In the genomic region with DNA sequence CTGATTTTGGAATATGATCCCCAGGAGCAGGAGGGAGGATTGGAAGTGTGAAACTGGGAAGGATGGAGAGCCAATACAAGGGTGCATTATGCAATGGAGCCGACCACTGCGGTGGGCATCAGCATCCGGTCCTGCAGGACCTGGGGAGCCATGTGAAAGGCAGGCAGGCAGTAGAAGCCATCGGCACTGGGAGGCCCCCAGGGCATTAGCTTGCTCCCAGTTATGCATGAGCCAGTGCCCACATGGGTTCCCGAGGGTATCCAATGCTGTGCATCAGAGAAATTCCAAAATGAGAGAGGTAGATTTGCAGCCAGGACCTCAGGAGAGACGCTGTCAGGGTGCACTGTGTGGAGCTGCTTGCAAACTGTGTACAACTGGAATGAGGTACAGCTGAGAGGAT, we compare ENCODE assay signal across 29 cellular contexts. TPM values are rescaled to one million over a fixed set of nuclear protein-coding genes. Genes with fewer than 3 reads are reported as not detected.
"Had no signal": no experiment of that assay in that cellular context is flagged by ENCODE, and none has a peak within 500 bp of the region (broad histone marks: within the 10 kb centered on the region; RNA-seq: fewer than 3 reads in every experiment).

No MANE protein-coding gene starts in this region.

- H3K4me3 ChIP-seq: gastroesophageal sphincter, hepatocyte, smooth muscle cell, stomach, thyroid gland had no signal

- H3K36me3 ChIP-seq: brain microvascular endothelial cell, gastroesophageal sphincter, neutrophil, stomach, thyroid gland had no signal

- H3K27ac ChIP-seq: brain microvascular endothelial cell, gastroesophageal sphincter, hepatocyte, neutrophil, stomach, thyroid gland had no signal

- H3K4me2 ChIP-seq: hepatocyte, smooth muscle cell had no signal

- H3K9me3 ChIP-seq: gastroesophageal sphincter, neutrophil, stomach, thyroid gland had no signal

- H2AFZ ChIP-seq: hepatocyte had no signal

- H3K79me2 ChIP-seq: hepatocyte had no signal

- ATAC-seq: gastroesophageal sphincter; left cardiac atrium; left ventricle myocardium superior; stimulated activated naive B cell treated with anti-CD40 and anti-IgM and Interleukin-4, amounts not matched to agents 10 μg/mL and 1 μg/mL and 100 μg/mL, for 72 hours had no signal

- DNase-seq: activated CD4-positive, alpha-beta T cell treated with anti-CD3 and anti-CD28 coated beads for 48 hours; activated CD4-positive, alpha-beta T cell treated with anti-CD3 and anti-CD28 coated beads, Interleukin-2, amount 50 U/mL, for 48 hours; activated CD4-positive, CD25-positive, alpha-beta regulatory T cell; activated CD8-positive, alpha-beta memory T cell treated with anti-CD3 and anti-CD28 coated beads for 24 hours; activated gamma-delta T cell treated with Interleukin-2 at 50 U/mL for 16 hours; activated naive CD4-positive, alpha-beta T cell treated with anti-CD3 and anti-CD28 coated beads, Interleukin-2, amount 50 U/mL, for 16 hours; activated T-cell treated with anti-CD3 and anti-CD28 coated beads, Interleukin-2, amount 50 U/mL, for 1 hour; amniotic stem cell; brain microvascular endothelial cell; left cardiac atrium; left ventricle myocardium superior; naive B cell; nephron progenitor cell; stimulated activated CD4-positive, alpha-beta T cell treated with anti-CD3 and anti-CD28 coated beads, Interleukin-15, amount 100 ng/mL, for 24 hours; stimulated activated CD4-positive, alpha-beta T cell treated with anti-CD3 and anti-CD28 coated beads, Interleukin-2, amount 100 ng/mL, for 24 hours; stimulated activated naive B cell treated with anti-CD40 and anti-IgM and Interleukin-4, amounts not matched to agents 10 μg/mL and 1 μg/mL and 100 μg/mL, for 72 hours; stomach; T-helper 1 cell; thyroid gland had no signal

RNA-seq across cellular contexts. Expression of gene KCP, which starts 8.7 kb away (rescaled TPM):
- total RNA-seq: activated T-helper 1 cell treated with anti-CD3 and anti-CD28 coated beads, Interleukin-12 subunit alpha, Interleukin-12 subunit beta, Interleukin-2, Interleukin-4 antibody, amounts not matched to agents 30 ng/mL and 10 ng/mL and 1 ng/mL, durations not matched to agents 14 hours and 24 hours and 36 hours; endothelial cell of umbilical vein; fibroblast of villous mesenchyme; lung microvascular endothelial cell had no signal
- polyA plus RNA-seq: endothelial cell of umbilical vein, keratinocyte had no signal

RNA-seq across cellular contexts. Expression of gene IRF5, which starts 18.5 kb away (rescaled TPM):
- total RNA-seq: lung microvascular endothelial cell had no signal
- polyA plus RNA-seq: fibroblast of lung, hepatocyte had no signal
